9 cellular contexts compared by ENCODE assay signal in the genomic region with DNA sequence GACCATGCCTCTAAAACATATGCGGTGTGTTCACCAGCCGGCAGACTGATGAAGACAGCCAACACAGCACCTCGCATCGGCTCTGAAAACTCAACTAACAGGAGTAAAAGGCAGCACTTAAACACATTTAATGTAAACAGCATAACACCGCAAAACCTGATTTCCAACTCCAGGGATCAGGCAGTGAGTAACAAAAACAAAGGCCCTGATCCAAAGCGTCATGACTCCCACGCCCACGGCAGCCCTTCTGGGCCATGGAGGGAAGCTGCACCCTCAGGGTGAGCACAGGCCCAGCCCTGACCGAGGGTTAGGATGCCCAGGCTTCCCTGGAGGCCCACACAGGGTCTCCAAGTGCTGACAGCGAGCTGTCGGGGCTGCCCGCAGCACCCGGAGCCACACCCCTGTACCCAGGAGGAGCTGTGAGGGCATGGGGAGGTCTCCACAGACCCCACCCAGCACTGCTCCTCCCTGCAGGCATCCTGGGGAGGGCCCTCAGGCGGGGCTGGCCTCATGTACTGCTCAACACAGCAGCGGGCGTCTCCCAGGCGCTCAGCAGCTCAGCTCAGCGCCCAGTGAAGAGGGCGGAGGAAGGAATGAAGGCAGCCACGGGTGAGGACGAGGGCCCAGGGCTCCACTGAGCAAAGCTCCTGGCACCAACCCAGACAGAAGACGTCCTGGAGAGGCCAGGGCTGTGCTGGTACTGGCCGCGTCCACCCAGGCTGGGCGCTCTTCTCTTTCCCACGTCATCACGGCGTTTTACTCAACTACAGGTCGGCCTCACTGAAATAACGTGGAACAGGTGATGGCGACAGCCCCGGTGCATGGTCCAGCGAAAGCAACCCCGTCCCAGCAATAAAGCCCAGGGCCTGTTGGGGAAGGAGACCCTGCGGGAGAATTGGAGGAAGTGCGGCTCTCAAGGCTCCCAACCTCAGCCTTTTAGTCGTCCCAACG. TPM values are rescaled to one million over a fixed set of nuclear protein-coding genes. Genes with fewer than 3 reads are reported as not detected.
A peak's percentile ranks its signal among the peaks of the same experiment; 100 is the strongest.
DNase-seq lines count a peak whose midpoint lies in the region; ATAC-seq and TF ChIP-seq lines count a peak whose summit lies in the region.
"Had no signal": no experiment of that assay in that cellular context is flagged by ENCODE, and none has a peak within 500 bp of the region (broad histone marks: within the 10 kb centered on the region; RNA-seq: fewer than 3 reads in every experiment).

No MANE protein-coding gene starts in this region.

- no peak overlapping the region for H3K4me2 ChIP-seq in Karpas-422 (ENCODE audit: low read depth, low read length, poor library complexity, severe bottlenecking)

- no peaks in the 10 kb centered on the region for H3K36me3 ChIP-seq in right lobe of liver
- no peaks in the 10 kb centered on the region for H3K36me3 ChIP-seq in transverse colon
- H3K36me3 ChIP-seq in Karpas-422 (ENCODE audit: insufficient read depth, low read length) = no peaks in the 10 kb centered on the region

- H3K4me1 Mint-ChIP-seq in activated CD4-positive, alpha-beta T cell treated with anti-CD3 and anti-CD28 coated beads for 36 hours = peaks cover 53% of the 10 kb centered on the region
- peaks cover 8% of the 10 kb centered on the region for H3K4me1 Mint-ChIP-seq in activated CD4-positive, alpha-beta T cell treated with anti-CD3 and anti-CD28 coated beads, Interleukin-2, amount 10 ng/mL, durations not matched to agents 24 days and 14 days

- peaks cover 10% of the 10 kb centered on the region for H3K36me3 Mint-ChIP-seq in activated CD4-positive, alpha-beta T cell treated with anti-CD3 and anti-CD28 coated beads for 36 hours (ENCODE audit: low read depth)
- peaks cover 27% of the 10 kb centered on the region for H3K36me3 Mint-ChIP-seq in activated CD4-positive, alpha-beta T cell treated with anti-CD3 and anti-CD28 coated beads, Interleukin-2, amount 10 ng/mL, durations not matched to agents 24 days and 14 days (ENCODE audit: low read depth)

- TF ChIP-seq POLR2A in right lobe of liver (IDR thresholded peaks at IDR 0.05) (no peak), transverse colon (IDR thresholded peaks at IDR 0.05) (no peak)

- TF ChIP-seq CTCF in right lobe of liver (IDR thresholded peaks at IDR 0.05) (no peak), transverse colon (IDR thresholded peaks at IDR 0.05) (no peak)

- H3K27me3 ChIP-seq in right lobe of liver (no peaks in the 10 kb centered on the region), transverse colon (no peaks in the 10 kb centered on the region), Karpas-422 (ENCODE audit: low read length) (no peaks in the 10 kb centered on the region)

- no peak overlapping the region for H3K9ac ChIP-seq in Karpas-422 (ENCODE audit: low read length)

- no peaks in the 10 kb centered on the region for H3K9me2 ChIP-seq in Karpas-422 (replicated peaks; ENCODE audit: insufficient read depth, low read length)

- H3K27ac Mint-ChIP-seq in activated CD4-positive, alpha-beta T cell treated with anti-CD3 and anti-CD28 coated beads for 36 hours = peak overlapping the region; percentile 83
- H3K27ac Mint-ChIP-seq in activated CD4-positive, alpha-beta T cell treated with anti-CD3 and anti-CD28 coated beads, Interleukin-2, amount 10 ng/mL, durations not matched to agents 24 days and 14 days = no peak overlapping the region

- no peak overlapping the region for H3K4me3 Mint-ChIP-seq in activated CD4-positive, alpha-beta T cell treated with anti-CD3 and anti-CD28 coated beads for 36 hours
- no peak overlapping the region for H3K4me3 Mint-ChIP-seq in activated CD4-positive, alpha-beta T cell treated with anti-CD3 and anti-CD28 coated beads, Interleukin-2, amount 10 ng/mL, durations not matched to agents 24 days and 14 days

- H4K20me1 ChIP-seq in Karpas-422 (ENCODE audit: insufficient read depth, low read depth, low read length) = no peaks in the 10 kb centered on the region

- H2AFZ ChIP-seq in Karpas-422 (ENCODE audit: low read length) = no peak overlapping the region

- peak; percentile 62 for ATAC-seq in activated CD4-positive, alpha-beta T cell treated with anti-CD3 and anti-CD28 coated beads for 36 hours
- ATAC-seq in right lobe of liver (peak in 2 of 4 donors; percentile 21 to 27), GM19452 (IDR thresholded peaks at IDR 0.05; ENCODE audit: unreplicated experiment) (no peak)

- CTCF ChIA-PET in activated CD4-positive, alpha-beta T cell treated with anti-CD3 and anti-CD28 coated beads for 36 hours (lab: Charles Lee) = no interaction called here

- no peaks in the 10 kb centered on the region for H3K27me3 Mint-ChIP-seq in activated CD4-positive, alpha-beta T cell treated with anti-CD3 and anti-CD28 coated beads for 36 hours
- H3K27me3 Mint-ChIP-seq in activated CD4-positive, alpha-beta T cell treated with anti-CD3 and anti-CD28 coated beads, Interleukin-2, amount 10 ng/mL, durations not matched to agents 24 days and 14 days = no peaks in the 10 kb centered on the region

- H3K9me3 ChIP-seq in right lobe of liver (no peaks in the 10 kb centered on the region), transverse colon (no peaks in the 10 kb centered on the region), Karpas-422 (ENCODE audit: low read length) (no peaks in the 10 kb centered on the region; the same call in 1 of the 2 replicates)

- intact Hi-C loops in activated CD4-positive, alpha-beta T cell treated with anti-CD3 and anti-CD28 coated beads for 36 hours (cut with DNase I, micrococcal nuclease) = no loop called here
- intact Hi-C loops in activated CD4-positive, alpha-beta T cell treated with anti-CD3 and anti-CD28 coated beads, Interleukin-2, amount 10 ng/mL, durations not matched to agents 24 days and 14 days (cut with micrococcal nuclease) = no loop called here
- intact Hi-C loops in right lobe of liver (cut with DNase I) (no loop called here), transverse colon (cut with DNase I; ENCODE audit: low total_unique reads) (no loop called here)

- DNase-seq in activated CD4-positive, alpha-beta T cell treated with anti-CD3 and anti-CD28 coated beads for 36 hours = no peak
- no peak for DNase-seq in activated CD4-positive, alpha-beta T cell treated with anti-CD3 and anti-CD28 coated beads, Interleukin-2, amount 10 ng/mL, durations not matched to agents 24 days and 14 days
- DNase-seq in T47D (ENCODE audit: low read depth in 1 of 2, low spot score in 1 of 2) = peak; percentile 67 to 86
- DNase-seq in right lobe of liver = peak in 2 of 3 donors; percentile 39 to 51
- peak; percentile 63 for DNase-seq in transverse colon
- no peak for DNase-seq in GM19240 (ENCODE audit: insufficient read length, low spot score)
- no peak for DNase-seq in Karpas-422

- in situ Hi-C loops in T47D (cut with HindIII; ENCODE audit: low pct_unique_long_range_greater_than_20kb, low sequenced_read_pairs) = no loop called here
- in situ Hi-C loops in transverse colon (cut with MboI; ENCODE audit: low pct_ligation_motif_present in 1 of 4, low pct_unique_long_range_greater_than_20kb in 1 of 4, low sequenced_read_pairs in 3 of 4) = no loop called here

- no peaks in the 10 kb centered on the region for H3K9me3 Mint-ChIP-seq in activated CD4-positive, alpha-beta T cell treated with anti-CD3 and anti-CD28 coated beads for 36 hours (ENCODE audit: low read depth)
- no peaks in the 10 kb centered on the region for H3K9me3 Mint-ChIP-seq in activated CD4-positive, alpha-beta T cell treated with anti-CD3 and anti-CD28 coated beads, Interleukin-2, amount 10 ng/mL, durations not matched to agents 24 days and 14 days

- H3K4me3 ChIP-seq in right lobe of liver = no peak overlapping the region
- no peak overlapping the region for H3K4me3 ChIP-seq in transverse colon
- no peak overlapping the region for H3K4me3 ChIP-seq in Karpas-422 (ENCODE audit: low read length)

- H3K79me2 ChIP-seq in Karpas-422 (ENCODE audit: low read length) = no peaks in the 10 kb centered on the region

- POLR2A ChIA-PET in activated CD4-positive, alpha-beta T cell treated with anti-CD3 and anti-CD28 coated beads for 36 hours (lab: Charles Lee) = no interaction called here

- no peak for TF ChIP-seq EP300 in transverse colon (IDR thresholded peaks at IDR 0.05; ENCODE audit: low read depth)

- 90% methylated on average over 11 of the region's 38 CpGs for WGBS in right lobe of liver (ENCODE audit: insufficient coverage, low coverage, low lambda C conversion rate, missing lambda C conversion rate)
- 69 to 70% methylated on average over 16 to 36 of the region's 38 CpGs for whole genome bisulfite sequencing in transverse colon (ENCODE audit: low coverage in 1 of 2), 2 donors

- no peak overlapping the region for H3K27ac ChIP-seq in right lobe of liver
- peak overlapping the region; percentile 35 to 49 (median 46) for H3K27ac ChIP-seq in transverse colon
- H3K27ac ChIP-seq in Karpas-422 (ENCODE audit: low read length) = no peak overlapping the region
- H3K27ac ChIP-seq: VCaP had no signal

- H3K4me1 ChIP-seq in right lobe of liver (no peaks in the 10 kb centered on the region), transverse colon (peaks cover 10 to 18% (median 14%) of the 10 kb centered on the region in 4 donors), Karpas-422 (ENCODE audit: low read length) (no peaks in the 10 kb centered on the region)

RNA-seq across cellular contexts. Expression of gene RASA3, which starts 53.6 kb away (rescaled TPM):
- total RNA-seq in activated CD4-positive, alpha-beta T cell treated with anti-CD3 and anti-CD28 coated beads for 36 hours = 10 to 100 TPM; 33.0 to 34.7 TPM
- total RNA-seq in activated CD4-positive, alpha-beta T cell treated with anti-CD3 and anti-CD28 coated beads, Interleukin-2, amount 10 ng/mL, durations not matched to agents 24 days and 14 days = 15.9 TPM in 2 replicates
- total RNA-seq in right lobe of liver (1 to 10 TPM; 3.5 to 7.9 (median 4.6) TPM), transverse colon (10 to 100 TPM in 1 of 4 donors, 1 to 10 TPM in 3; 4.4 to 15.6 (median 8.5) TPM)
- total RNA-seq in Karpas-422 (2014; rRNA removed; shearing (Covaris generic); ENCODE audit: low replicate concordance) = 0.56 and 2.4 TPM in 2 replicates

Comparison
In these comparisons a context has a peak if more than half of its experiments do, and no peak if none do; other contexts are left out.
1. DNase-seq: peak in T47D (2 of 2), right lobe of liver (2 of 3) and transverse colon (single experiment); none in activated CD4-positive, alpha-beta T cell treated with anti-CD3 and anti-CD28 coated beads for 36 hours (single experiment), activated CD4-positive, alpha-beta T cell treated with anti-CD3 and anti-CD28 coated beads, Interleukin-2, amount 10 ng/mL, durations not matched to agents 24 days and 14 days (single experiment), GM19240 (single experiment) and Karpas-422 (single experiment).
2. H3K27ac ChIP-seq: peak in transverse colon (4 of 4); none in right lobe of liver (0 of 3) and Karpas-422 (single experiment).